ENCODE assay signal across 20 cellular contexts in the genomic region with DNA sequence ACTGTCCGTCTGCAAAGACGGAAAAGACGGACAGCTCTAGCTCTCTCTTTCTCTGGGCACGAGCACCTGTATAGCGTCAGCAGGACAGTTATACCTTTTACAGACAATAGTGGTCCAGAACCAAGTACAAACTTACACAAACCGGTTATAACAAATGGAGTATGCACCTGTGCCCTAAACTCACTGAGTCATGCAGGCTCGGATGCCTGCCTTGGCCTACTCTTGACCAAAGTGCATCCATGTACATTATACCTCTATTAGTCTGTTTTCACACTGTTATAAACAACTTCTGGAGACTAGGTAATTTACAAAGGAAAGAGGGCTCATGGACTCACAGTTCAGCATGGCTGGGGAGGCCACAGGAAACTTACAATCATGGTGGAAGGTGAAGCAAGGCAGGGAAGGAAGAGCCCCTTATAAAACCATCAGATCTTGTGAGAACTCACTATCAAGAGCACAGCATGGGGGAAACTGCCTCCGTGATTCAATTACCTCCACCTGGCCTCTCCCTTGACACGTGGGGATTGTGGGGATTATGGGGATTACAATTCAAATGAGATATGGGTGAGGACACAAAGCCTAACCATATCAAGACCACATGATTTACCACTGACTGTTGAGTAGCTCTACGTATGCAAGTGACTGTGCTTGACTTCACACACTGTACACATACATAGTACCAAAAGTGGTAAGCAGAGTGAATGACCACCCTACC.
"Had no signal": no experiment of that assay in that cellular context is flagged by ENCODE, and none has a peak within 500 bp of the region (broad histone marks: within the 10 kb centered on the region; RNA-seq: fewer than 3 reads in every experiment).

No MANE protein-coding gene starts in this region.

- H3K4me3 Mint-ChIP-seq: activated CD4-positive, alpha-beta memory T cell treated with anti-CD3 and anti-CD28 coated beads for 36 hours; activated CD4-positive, alpha-beta T cell treated with anti-CD3 and anti-CD28 coated beads for 36 hours; activated naive CD8-positive, alpha-beta T cell treated with anti-CD3 and anti-CD28 coated beads, Interleukin-2, amount 10 ng/mL, durations not matched to agents 7 days and 5 days; activated T-helper 17 cell treated with anti-CD3 and anti-CD28 coated beads, Interleukin-2, amount 50 U/mL, for 72 hours; nephron; stimulated activated naive CD8-positive, alpha-beta T cell treated with anti-CD3 and anti-CD28 coated beads, Interleukin-15, Interleukin-2, amounts not matched to agents 100 ng/mL and 50 ng/mL, for 24 hours had no signal

- H3K27me3 ChIP-seq: dorsolateral prefrontal cortex, right atrium auricular region, suprapubic skin, upper lobe of left lung had no signal

- H3K9me3 Mint-ChIP-seq: activated CD4-positive, alpha-beta memory T cell treated with anti-CD3 and anti-CD28 coated beads for 36 hours; activated naive CD8-positive, alpha-beta T cell treated with anti-CD3 and anti-CD28 coated beads, Interleukin-2, amount 10 ng/mL, durations not matched to agents 7 days and 5 days; activated T-helper 17 cell treated with anti-CD3 and anti-CD28 coated beads, Interleukin-2, amount 50 U/mL, for 72 hours; nephron; stimulated activated naive CD8-positive, alpha-beta T cell treated with anti-CD3 and anti-CD28 coated beads, Interleukin-15, Interleukin-2, amounts not matched to agents 100 ng/mL and 50 ng/mL, for 24 hours had no signal

- H3K4me1 ChIP-seq: right atrium auricular region had no signal

- H3K36me3 Mint-ChIP-seq: activated CD4-positive, alpha-beta memory T cell treated with anti-CD3 and anti-CD28 coated beads for 36 hours had no signal

- H3K4me1 Mint-ChIP-seq: nephron had no signal

- DNase-seq: activated CD4-positive, alpha-beta memory T cell treated with anti-CD3 and anti-CD28 coated beads for 36 hours; activated CD4-positive, alpha-beta T cell treated with anti-CD3 and anti-CD28 coated beads for 36 hours; activated naive CD4-positive, alpha-beta T cell treated with Interleukin-2 at 50 U/mL for 16 hours; activated naive CD8-positive, alpha-beta T cell treated with anti-CD3 and anti-CD28 coated beads, Interleukin-2, amount 10 ng/mL, durations not matched to agents 7 days and 5 days; amygdala; dorsolateral prefrontal cortex; foreskin melanocyte; glutamatergic neuron; hypothalamus; midbrain; stimulated activated CD4-positive, alpha-beta T cell treated with anti-CD3 and anti-CD28 coated beads, Interleukin-2, amount 100 ng/mL, for 24 hours; T-helper 2 cell; upper lobe of left lung had no signal

- ATAC-seq: activated CD4-positive, alpha-beta T cell treated with anti-CD3 and anti-CD28 coated beads for 36 hours; activated T-helper 17 cell treated with anti-CD3 and anti-CD28 coated beads, Interleukin-2, amount 50 U/mL, for 72 hours; left lobe of liver had no signal

- H3K4me3 ChIP-seq: dorsolateral prefrontal cortex, lung, right atrium auricular region, suprapubic skin, upper lobe of left lung had no signal

- H3K9me3 ChIP-seq: right atrium auricular region, suprapubic skin, upper lobe of left lung had no signal

- H3K27ac ChIP-seq: dorsolateral prefrontal cortex, right atrium auricular region, suprapubic skin, upper lobe of left lung had no signal

- H3K36me3 ChIP-seq: right atrium auricular region had no signal

- H3K27ac Mint-ChIP-seq: activated CD4-positive, alpha-beta memory T cell treated with anti-CD3 and anti-CD28 coated beads for 36 hours; activated CD4-positive, alpha-beta T cell treated with anti-CD3 and anti-CD28 coated beads for 36 hours; activated T-helper 17 cell treated with anti-CD3 and anti-CD28 coated beads, Interleukin-2, amount 50 U/mL, for 72 hours; stimulated activated naive CD8-positive, alpha-beta T cell treated with anti-CD3 and anti-CD28 coated beads, Interleukin-15, Interleukin-2, amounts not matched to agents 100 ng/mL and 50 ng/mL, for 24 hours had no signal
